22 cellular contexts compared by ENCODE assay signal in the genomic region with DNA sequence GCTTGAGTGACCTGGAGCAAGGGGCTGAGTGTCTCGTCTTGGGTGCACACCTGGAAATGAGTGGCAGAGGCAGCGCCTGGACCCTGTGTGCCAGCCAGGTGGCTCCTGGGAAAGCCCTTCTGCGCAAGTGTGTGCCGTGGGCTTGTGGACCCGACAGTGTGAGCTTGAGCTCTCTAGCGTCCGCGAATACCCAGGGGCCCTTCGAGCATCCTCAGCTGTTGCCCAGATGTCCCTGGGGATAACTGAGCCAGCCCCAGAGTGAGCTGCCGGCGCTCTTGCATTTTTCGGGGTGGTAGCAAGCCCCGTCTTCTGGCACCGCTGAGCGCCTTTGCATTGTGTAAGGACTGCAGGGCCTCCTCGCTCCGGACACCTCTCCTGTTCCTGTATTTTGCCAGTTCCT.
DNase-seq lines count a peak whose midpoint lies in the region; ATAC-seq, FAIRE-seq and TF ChIP-seq lines count a peak whose summit lies in the region.
"Had no signal": no experiment of that assay in that cellular context is flagged by ENCODE, and none has a peak within 500 bp of the region (broad histone marks: within the 10 kb centered on the region; RNA-seq: fewer than 3 reads in every experiment).

No MANE protein-coding gene starts in this region.

- no peak overlapping the region for H3K27ac ChIP-seq in H1 (ENCODE audit: low read depth, low read length)
- H3K27ac ChIP-seq in sigmoid colon, result no peak overlapping the region
- H3K27ac ChIP-seq: GM23248, tibial nerve had no signal

- peaks cover 0 to 11% (median 3%) of the 10 kb centered on the region in 4 experiments; a peak in 2 of 8 replicates for H3K36me3 ChIP-seq in H1 (ENCODE audit: control insufficient read depth in 2 of 4, insufficient read depth in 4 of 4, low read length in 3 of 4)
- no peaks in the 10 kb centered on the region for H3K36me3 ChIP-seq in sigmoid colon

- H3K9ac ChIP-seq in H1 (replicated peaks in 1 of 4; ENCODE audit: extremely low read depth in 1 of 4, low read depth in 3 of 4, low read length in 3 of 4), result no peak overlapping the region
- H3K9ac ChIP-seq: GM23248 had no signal

- H3K56ac ChIP-seq in H1 (replicated peaks; ENCODE audit: insufficient read length, low read depth, low read length), result no peak overlapping the region

- peaks cover 3 to 12% of the 10 kb centered on the region in 2 experiments for H4K20me1 ChIP-seq in H1 (replicated peaks in 1 of 2; ENCODE audit: control insufficient read depth in 1 of 2, insufficient read depth in 2 of 2, low read length in 2 of 2)

- H2BK12ac ChIP-seq in H1 (ENCODE audit: low read depth, low read length), result no peak overlapping the region

- DNase-seq in activated T-cell treated with anti-CD3 and anti-CD28 coated beads, Interleukin-2, amount 50 U/mL, for 1 hour, result peak; percentile 10
- no peak for DNase-seq in activated T-cell treated with anti-CD3 and anti-CD28 coated beads, Interleukin-2, amount 50 U/mL, for 4 hours
- DNase-seq in NB4 (ENCODE audit: low read depth) (peak; percentile 54), H1 (ENCODE audit: low read depth in 1 of 2, low spot score in 2 of 2) (no peak), sigmoid colon (peak; percentile 34), GM10266 (ENCODE audit: extremely low spot score) (no peak), NCI-H128 (lab: John Stamatoyannopoulos, UW; ENCODE audit: unreplicated experiment) (no peak), NCI-H1694 (lab: John Stamatoyannopoulos, UW) (no peak)
- DNase-seq: ACHN; activated CD4-positive, alpha-beta T cell treated with anti-CD3 and anti-CD28 coated beads for 1 hour; activated CD8-positive, alpha-beta memory T cell treated with anti-CD3 and anti-CD28 coated beads, Interleukin-2, amount 10 ng/mL, durations not matched to agents 7 days and 5 days; amygdala; CD8-positive, alpha-beta memory T cell; cerebellar nuclear complex; GM23248; NCI-H2081; PC-3 had no signal

- H3K18ac ChIP-seq in H1 (ENCODE audit: extremely low read depth, low read length), result no peak overlapping the region

- no peak for FAIRE-seq in H1 (lab: Jason Lieb, UNC)
- FAIRE-seq: islet of Langerhans had no signal

- no peak overlapping the region for H2AK5ac ChIP-seq in H1 (ENCODE audit: low read depth, low read length)

- peaks cover 6% of the 10 kb centered on the region for H3K36me3 Mint-ChIP-seq in activated T-cell treated with anti-CD3 and anti-CD28 coated beads, Interleukin-2, amount 50 U/mL, for 4 hours (ENCODE audit: insufficient read depth)
- H3K36me3 Mint-ChIP-seq: activated CD8-positive, alpha-beta memory T cell treated with anti-CD3 and anti-CD28 coated beads, Interleukin-2, amount 10 ng/mL, durations not matched to agents 7 days and 5 days had no signal

- no peak overlapping the region for H4K5ac ChIP-seq in H1 (ENCODE audit: insufficient read length, low read depth, low read length)

- H3K14ac ChIP-seq in H1 (ENCODE audit: insufficient read length), result no peak overlapping the region

- TF ChIP-seq EP300 in H1 (IDR thresholded peaks at IDR 0.05; ENCODE audit: borderline replicate concordance in 1 of 2, low read depth in 2 of 2, low read length in 2 of 2) (no peak), sigmoid colon (IDR thresholded peaks at IDR 0.05) (no peak)

- peaks cover 0 to 5% of the 10 kb centered on the region in 2 experiments; a peak in 1 of 4 replicates for H3K79me2 ChIP-seq in H1 (ENCODE audit: control insufficient read depth in 1 of 2, insufficient read depth in 2 of 2, low read length in 2 of 2)

- H3K4me1 ChIP-seq in H1 (replicated peaks in 1 of 4; ENCODE audit: control insufficient read depth in 3 of 4, insufficient read depth in 4 of 4, low read length in 3 of 4), result no peaks in the 10 kb centered on the region; a peak in 1 of 7 replicates
- H3K4me1 ChIP-seq in sigmoid colon, result no peaks in the 10 kb centered on the region
- H3K4me1 ChIP-seq: tibial nerve had no signal

- H3K27me3 ChIP-seq in H1 (replicated peaks in 1 of 4; ENCODE audit: control insufficient read depth in 3 of 4, extremely low read depth in 1 of 4, insufficient read depth in 3 of 4, low read length in 3 of 4) (no peaks in the 10 kb centered on the region), sigmoid colon (no peaks in the 10 kb centered on the region)
- H3K27me3 ChIP-seq: tibial nerve had no signal

- H3K4ac ChIP-seq in H1 (replicated peaks; ENCODE audit: insufficient read length, low read depth, low read length), result no peak overlapping the region

- H2AFZ ChIP-seq in H1 (ENCODE audit: low read length), result no peak overlapping the region
- H2AFZ ChIP-seq: GM23248 had no signal

- H2BK20ac ChIP-seq in H1 (ENCODE audit: low read length), result no peak overlapping the region

- no peaks in the 10 kb centered on the region for H3K27me3 Mint-ChIP-seq in activated T-cell treated with anti-CD3 and anti-CD28 coated beads, Interleukin-2, amount 50 U/mL, for 4 hours (ENCODE audit: low read depth)
- H3K27me3 Mint-ChIP-seq: activated CD8-positive, alpha-beta memory T cell treated with anti-CD3 and anti-CD28 coated beads, Interleukin-2, amount 10 ng/mL, durations not matched to agents 7 days and 5 days; stimulated activated memory B cell treated with anti-CD40 and anti-IgM and Interleukin-4, amounts not matched to agents 10 μg/mL and 1 μg/mL and 100 μg/mL, for 72 hours had no signal

- peak overlapping the region; percentile 41; the same call in 1 of the 2 replicates for H4K8ac ChIP-seq in H1 (ENCODE audit: extremely low read depth, insufficient read depth, low read length)

- 77% methylated on average over 17 of the region's 17 CpGs; no CpG with 5 or more reads in 1 of the 2 experiments for WGBS in H1 (ENCODE audit: extremely low coverage in 1 of 2, insufficient coverage in 1 of 2, insufficient read length in 1 of 2, insufficient replicate concordance in 2 of 2, low coverage in 1 of 2, low lambda C conversion rate in 2 of 2, missing lambda C conversion rate in 1 of 2), 2 experiments
- WGBS in sigmoid colon, 2 donors, result 65 to 84% methylated on average over 17 of the region's 17 CpGs

- CTCF ChIA-PET in H1 (lab: Charles Lee; ENCODE audit: partially characterized antibody), result interaction anchor here (0.6 to 1.2 kb wide), 4 partner anchors 24 to 329 kb away, joined by 3 read pairs; no protein-coding TSS in a partner anchor

- POLR2A ChIA-PET in H1 (lab: Charles Lee; ENCODE audit: partially characterized antibody), result no interaction called here

- TF ChIP-seq POLR2A in NB4 (IDR thresholded peaks at IDR 0.05; ENCODE audit: extremely low read depth, insufficient read length) (no peak), H1 (IDR thresholded peaks at IDR 0.05; ENCODE audit: control extremely low read depth in 1 of 2, low read depth in 2 of 2, low read length in 2 of 2) (no peak), sigmoid colon (IDR thresholded peaks at IDR 0.05) (no peak)

- H2BK120ac ChIP-seq in H1 (replicated peaks; ENCODE audit: low read depth, low read length), result no peak overlapping the region

- H3K9me3 Mint-ChIP-seq in activated T-cell treated with anti-CD3 and anti-CD28 coated beads, Interleukin-2, amount 50 U/mL, for 4 hours, result no peaks in the 10 kb centered on the region
- H3K9me3 Mint-ChIP-seq: CD8-positive, alpha-beta memory T cell; nephron; stimulated activated memory B cell treated with anti-CD40 and anti-IgM and Interleukin-4, amounts not matched to agents 10 μg/mL and 1 μg/mL and 100 μg/mL, for 72 hours; T-helper 2 cell treated with Interferon-gamma antibody and Interleukin-4, amounts not matched to agents 5 μg/mL and 100 μg/mL, for 36 hours had no signal

- no peak overlapping the region for H3K4me2 ChIP-seq in H1 (ENCODE audit: insufficient read depth in 1 of 2, low read depth in 2 of 2, low read length in 2 of 2)

- no peak overlapping the region for H3K23ac ChIP-seq in H1 (ENCODE audit: insufficient read length)

- no peak overlapping the region for H4K91ac ChIP-seq in H1 (replicated peaks; ENCODE audit: insufficient read length, low read length)

- no peak overlapping the region for H3K4me3 Mint-ChIP-seq in activated T-cell treated with anti-CD3 and anti-CD28 coated beads, Interleukin-2, amount 50 U/mL, for 4 hours
- H3K4me3 Mint-ChIP-seq: activated CD8-positive, alpha-beta memory T cell treated with anti-CD3 and anti-CD28 coated beads, Interleukin-2, amount 10 ng/mL, durations not matched to agents 7 days and 5 days; CD8-positive, alpha-beta memory T cell; nephron; stimulated activated memory B cell treated with anti-CD40 and anti-IgM and Interleukin-4, amounts not matched to agents 10 μg/mL and 1 μg/mL and 100 μg/mL, for 72 hours; T-helper 2 cell treated with Interferon-gamma antibody and Interleukin-4, amounts not matched to agents 5 μg/mL and 100 μg/mL, for 36 hours had no signal

- no peak for TF ChIP-seq RAD21 in H1 (IDR thresholded peaks at IDR 0.05 in 1 of 2, conservative IDR thresholded peaks at IDR 0.05 in 1 of 2; ENCODE audit: low read depth in 2 of 2, low read length in 2 of 2)

- no peak overlapping the region for H2BK15ac ChIP-seq in H1 (ENCODE audit: low read length)

- peaks cover 10% of the 10 kb centered on the region; the same call in 1 of the 2 replicates for H3K23me2 ChIP-seq in H1 (ENCODE audit: low read depth, low read length)

- peaks cover 3% of the 10 kb centered on the region for H3K79me1 ChIP-seq in H1 (ENCODE audit: low read depth, low read length)

- TF ChIP-seq CTCF in NB4 (IDR thresholded peaks at IDR 0.05; ENCODE audit: low read depth, low read length) (no peak), H1 (IDR thresholded peaks at IDR 0.05; ENCODE audit: control extremely low read depth in 1 of 3, insufficient read depth in 1 of 3, low read depth in 1 of 3, low read length in 3 of 3) (no peak), sigmoid colon (IDR thresholded peaks at IDR 0.05) (no peak), GM10266 (IDR thresholded peaks at IDR 0.05; ENCODE audit: control insufficient read depth, insufficient read depth, low read depth, missing control alignments) (no peak)

- no peak for ATAC-seq in activated T-cell treated with anti-CD3 and anti-CD28 coated beads, Interleukin-2, amount 50 U/mL, for 4 hours
- ATAC-seq: activated CD8-positive, alpha-beta memory T cell treated with anti-CD3 and anti-CD28 coated beads, Interleukin-2, amount 10 ng/mL, durations not matched to agents 7 days and 5 days; PC-3; stimulated activated memory B cell treated with anti-CD40 and anti-IgM and Interleukin-4, amounts not matched to agents 10 μg/mL and 1 μg/mL and 100 μg/mL, for 72 hours had no signal

- H2BK5ac ChIP-seq in H1 (ENCODE audit: low read depth, low read length), result no peak overlapping the region

- H3K4me3 ChIP-seq in NB4 (ENCODE audit: low read depth, low read length) (no peak overlapping the region), H1 (ENCODE audit: extremely low read depth in 1 of 4, insufficient read depth in 2 of 4, low read depth in 3 of 4, low read length in 4 of 4) (no peak overlapping the region), sigmoid colon (no peak overlapping the region)
- H3K4me3 ChIP-seq: GM23248, tibial nerve had no signal

- H3K9me3 ChIP-seq in H1 (ENCODE audit: insufficient read depth in 2 of 2, low read depth in 1 of 2, low read length in 1 of 2) (no peaks in the 10 kb centered on the region), sigmoid colon (no peaks in the 10 kb centered on the region)
- H3K9me3 ChIP-seq: tibial nerve had no signal

- intact Hi-C loops in sigmoid colon (cut with DNase I), result no loop called here

- H3K4me1 Mint-ChIP-seq in activated T-cell treated with anti-CD3 and anti-CD28 coated beads, Interleukin-2, amount 50 U/mL, for 4 hours (ENCODE audit: low read depth), result no peaks in the 10 kb centered on the region
- H3K4me1 Mint-ChIP-seq: activated CD8-positive, alpha-beta memory T cell treated with anti-CD3 and anti-CD28 coated beads, Interleukin-2, amount 10 ng/mL, durations not matched to agents 7 days and 5 days had no signal

Comparison
In these comparisons a context has a peak if more than half of its experiments do, and no peak if none do; other contexts are left out.
1. DNase-seq: peak in activated T-cell treated with anti-CD3 and anti-CD28 coated beads, Interleukin-2, amount 50 U/mL, for 1 hour (single experiment), NB4 (single experiment) and sigmoid colon (single experiment); none in activated T-cell treated with anti-CD3 and anti-CD28 coated beads, Interleukin-2, amount 50 U/mL, for 4 hours (single experiment), H1 (0 of 2), GM10266 (single experiment), NCI-H128 (single experiment) and NCI-H1694 (single experiment).